8 cellular contexts compared by ENCODE assay signal in genomic region chr10:101030492-101031127, GRCh38. TPM values are rescaled to one million over a fixed set of nuclear protein-coding genes. Genes with fewer than 3 reads are reported as not detected.
DNase-seq lines count a peak whose midpoint lies in the region; ATAC-seq and TF ChIP-seq lines count a peak whose summit lies in the region.

No MANE protein-coding gene starts in this region.

- H3K27ac Mint-ChIP-seq in dendritic cell treated with granulocyte-macrophage colony-stimulating factor and Interleukin-4, amounts not matched to agents 40 ng/mL and 50 ng/mL, for 4 days: peak overlapping the region; percentile 98
- H3K27ac Mint-ChIP-seq in natural killer cell (peak overlapping the region; percentile 83 to 89), endothelial cell (ENCODE audit: unreplicated experiment) (no peak overlapping the region)

- peaks cover 6% of the 10 kb centered on the region for H3K27me3 Mint-ChIP-seq in dendritic cell treated with granulocyte-macrophage colony-stimulating factor and Interleukin-4, amounts not matched to agents 40 ng/mL and 50 ng/mL, for 4 days
- H3K27me3 Mint-ChIP-seq in natural killer cell (ENCODE audit: low read depth in 2 of 2) (peaks cover 0 to 7% of the 10 kb centered on the region in 2 donors), endothelial cell (ENCODE audit: unreplicated experiment) (peaks cover 19% of the 10 kb centered on the region)

- TF ChIP-seq CTCF in BE2C (IDR thresholded peaks at IDR 0.05; ENCODE audit: low read depth, low read length) (no peak), natural killer cell (IDR thresholded peaks at IDR 0.05) (no peak), endothelial cell (IDR thresholded peaks at IDR 0.05; ENCODE audit: unreplicated experiment) (no peak)

- H3K9me3 Mint-ChIP-seq in dendritic cell treated with granulocyte-macrophage colony-stimulating factor and Interleukin-4, amounts not matched to agents 40 ng/mL and 50 ng/mL, for 4 days: no peaks in the 10 kb centered on the region
- H3K9me3 Mint-ChIP-seq in natural killer cell (no peaks in the 10 kb centered on the region), endothelial cell (ENCODE audit: unreplicated experiment) (no peaks in the 10 kb centered on the region)

- H3K27me3 ChIP-seq in BE2C: no peaks in the 10 kb centered on the region

- H3K4me1 Mint-ChIP-seq in dendritic cell treated with granulocyte-macrophage colony-stimulating factor and Interleukin-4, amounts not matched to agents 40 ng/mL and 50 ng/mL, for 4 days (ENCODE audit: low read depth): peaks cover 61% of the 10 kb centered on the region
- H3K4me1 Mint-ChIP-seq in natural killer cell (peaks cover 27 to 28% of the 10 kb centered on the region in 2 donors), endothelial cell (ENCODE audit: unreplicated experiment) (peaks cover 25% of the 10 kb centered on the region)

- peaks cover 42% of the 10 kb centered on the region for H3K36me3 Mint-ChIP-seq in dendritic cell treated with granulocyte-macrophage colony-stimulating factor and Interleukin-4, amounts not matched to agents 40 ng/mL and 50 ng/mL, for 4 days (ENCODE audit: low read depth)
- H3K36me3 Mint-ChIP-seq in natural killer cell (no peaks in the 10 kb centered on the region), endothelial cell (ENCODE audit: low read depth, unreplicated experiment) (peaks cover 2% of the 10 kb centered on the region)

- DNase-seq in BE2C (no peak), natural killer cell (no peak), endothelial cell (ENCODE audit: low spot score) (no peak), NCI-H510A (lab: John Stamatoyannopoulos, UW) (no peak)
- DNase-seq in Jurkat, Clone E6-1 (ENCODE audit: low read depth, low spot score): no peak

- peaks cover 22% of the 10 kb centered on the region for H3K4me1 ChIP-seq in BE2C

- H3K4me3 Mint-ChIP-seq in dendritic cell treated with granulocyte-macrophage colony-stimulating factor and Interleukin-4, amounts not matched to agents 40 ng/mL and 50 ng/mL, for 4 days: peak overlapping the region; percentile 93
- peak overlapping the region; percentile 88 for H3K4me3 Mint-ChIP-seq in natural killer cell
- no peak overlapping the region for H3K4me3 Mint-ChIP-seq in endothelial cell (ENCODE audit: unreplicated experiment)

- no peaks in the 10 kb centered on the region for H3K9me3 ChIP-seq in BE2C

- H3K4me3 ChIP-seq in BE2C (ENCODE audit: low read depth, low read length): peak overlapping the region; percentile 80
- H3K4me3 ChIP-seq in Jurkat, Clone E6-1 (ENCODE audit: low read length): peak overlapping the region; percentile 85

- intact Hi-C loops in dendritic cell treated with granulocyte-macrophage colony-stimulating factor and Interleukin-4, amounts not matched to agents 40 ng/mL and 50 ng/mL, for 4 days (cut with micrococcal nuclease): loop anchor here (5.0 kb wide), 2 partner anchors 33 to 42 kb away; partner anchors contain the start of gene LZTS2
- intact Hi-C loops in natural killer cell (cut with micrococcal nuclease): loop anchor here (5.0 kb wide), 3 partner anchors 33 to 322 kb away; partner anchors contain the start of genes BTRC and LZTS2

- no peak for ATAC-seq in natural killer cell
- no peak for ATAC-seq in HG03521 (IDR thresholded peaks at IDR 0.05; ENCODE audit: unreplicated experiment)
- ATAC-seq in GM19328 (IDR thresholded peaks at IDR 0.05; ENCODE audit: unreplicated experiment): no peak

- no peaks in the 10 kb centered on the region for H3K36me3 ChIP-seq in BE2C

RNA-seq across cellular contexts. Expression of gene PDZD7, which starts 0.3 kb away (rescaled TPM):
- polyA plus RNA-seq in BE2C (2012; ENCODE audit: insufficient read depth, insufficient read length, low read depth): 9.7 TPM
- 4.6 TPM for polyA plus RNA-seq in Jurkat, Clone E6-1 (2012; ENCODE audit: insufficient read depth, insufficient read length)
- 1 to 10 TPM in 1 of 3 donors, under 1 TPM in 2; 0.35 to 1.2 (median 0.52) TPM for total RNA-seq in natural killer cell
- 0.54 TPM for total RNA-seq in endothelial cell (ENCODE audit: unreplicated experiment)

RNA-seq across cellular contexts. Expression of gene SFXN3, which starts 0.4 kb away (rescaled TPM):
- 31.7 TPM for polyA plus RNA-seq in BE2C (2012; ENCODE audit: insufficient read depth, insufficient read length, low read depth)
- polyA plus RNA-seq in Jurkat, Clone E6-1 (2012; ENCODE audit: insufficient read depth, insufficient read length): 19.6 TPM
- total RNA-seq in natural killer cell (10 to 100 TPM; 59.7 to 74.5 (median 68.9) TPM), endothelial cell (ENCODE audit: unreplicated experiment) (27.1 TPM)

RNA-seq across cellular contexts. Expression of gene LZTS2, which starts 31.0 kb away (rescaled TPM):
- polyA plus RNA-seq in BE2C (2012; ENCODE audit: insufficient read depth, insufficient read length, low read depth): 98.8 TPM
- 17.3 TPM for polyA plus RNA-seq in Jurkat, Clone E6-1 (2012; ENCODE audit: insufficient read depth, insufficient read length)
- total RNA-seq in natural killer cell: 10 to 100 TPM in 2 of 3 donors, 1 to 10 TPM in 1; 8.0 to 16.1 (median 11.7) TPM
- total RNA-seq in endothelial cell (ENCODE audit: unreplicated experiment): 52.2 TPM

RNA-seq across cellular contexts. Expression of gene KAZALD1, which starts 31.2 kb away (rescaled TPM):
- 27.2 TPM for polyA plus RNA-seq in BE2C (2012; ENCODE audit: insufficient read depth, insufficient read length, low read depth)
- polyA plus RNA-seq in Jurkat, Clone E6-1 (2012; ENCODE audit: insufficient read depth, insufficient read length): 9.6 TPM
- total RNA-seq in natural killer cell (under 1 TPM in 1 of 3 donors, not detected in 2; 0.49 TPM), endothelial cell (ENCODE audit: unreplicated experiment) (10.6 TPM)

RNA-seq across cellular contexts. Expression of gene TWNK, which starts 43.3 kb away (rescaled TPM):
- polyA plus RNA-seq in BE2C (2012; ENCODE audit: insufficient read depth, insufficient read length, low read depth): 96.5 TPM
- polyA plus RNA-seq in Jurkat, Clone E6-1 (2012; ENCODE audit: insufficient read depth, insufficient read length): 20.6 TPM
- 1 to 10 TPM; 2.2 to 3.6 (median 3.3) TPM for total RNA-seq in natural killer cell
- 10.5 TPM for total RNA-seq in endothelial cell (ENCODE audit: unreplicated experiment)
